9 cellular contexts compared by ENCODE assay signal in genomic region chr20:53706008-53706481, GRCh38.
A peak's percentile ranks its signal among the peaks of the same experiment; 100 is the strongest.
DNase-seq lines count a peak whose midpoint lies in the region; ATAC-seq and TF ChIP-seq lines count a peak whose summit lies in the region.
"Had no signal": no experiment of that assay in that cellular context is flagged by ENCODE, and none has a peak within 500 bp of the region (broad histone marks: within the 10 kb centered on the region; RNA-seq: fewer than 3 reads in every experiment).

No MANE protein-coding gene starts in this region.

- no peak for ATAC-seq in activated naive CD8-positive, alpha-beta T cell treated with anti-CD3 and anti-CD28 coated beads, Interleukin-2, amount 10 ng/mL, durations not matched to agents 7 days and 5 days (ENCODE audit: low read depth)
- ATAC-seq in memory B cell (ENCODE audit: low read depth): no peak

- peaks cover 39% of the 10 kb centered on the region for H3K4me1 Mint-ChIP-seq in HFFc6 (ENCODE audit: low read depth)
- peaks cover 48% of the 10 kb centered on the region for H3K4me1 Mint-ChIP-seq in activated naive CD8-positive, alpha-beta T cell treated with anti-CD3 and anti-CD28 coated beads, Interleukin-2, amount 10 ng/mL, durations not matched to agents 7 days and 5 days
- H3K4me1 Mint-ChIP-seq in memory B cell: peaks cover 29% of the 10 kb centered on the region

- H3K9me3 Mint-ChIP-seq in HFFc6 (no peaks in the 10 kb centered on the region), memory B cell (no peaks in the 10 kb centered on the region)
- H3K9me3 Mint-ChIP-seq in activated naive CD8-positive, alpha-beta T cell treated with anti-CD3 and anti-CD28 coated beads, Interleukin-2, amount 10 ng/mL, durations not matched to agents 7 days and 5 days: no peaks in the 10 kb centered on the region

- H3K27me3 Mint-ChIP-seq in HFFc6 (ENCODE audit: insufficient read depth) (no peaks in the 10 kb centered on the region), memory B cell (no peaks in the 10 kb centered on the region)
- no peaks in the 10 kb centered on the region for H3K27me3 Mint-ChIP-seq in activated naive CD8-positive, alpha-beta T cell treated with anti-CD3 and anti-CD28 coated beads, Interleukin-2, amount 10 ng/mL, durations not matched to agents 7 days and 5 days

- DNase-seq in AG08396 (ENCODE audit: low spot score) (peak; percentile 29), HFFc6 (no peak), memory B cell (ENCODE audit: low spot score in 2 of 2) (no peak), cerebellar cortex (ENCODE audit: low spot score) (no peak), NCI-H1417 treated with DMSO at 0.1 percent for 48 hours (lab: John Stamatoyannopoulos, UW) (no peak), HuH-7.5 (ENCODE audit: low spot score) (no peak), T-helper 9 cell (no peak)
- no peak for DNase-seq in activated naive CD8-positive, alpha-beta T cell treated with anti-CD3 and anti-CD28 coated beads, Interleukin-2, amount 10 ng/mL, durations not matched to agents 7 days and 5 days
- DNase-seq: NCI-H345 had no signal

- TF ChIP-seq CTCF in HFFc6 (IDR thresholded peaks at IDR 0.05): no peak

- POLR2A ChIA-PET in activated naive CD8-positive, alpha-beta T cell treated with anti-CD3 and anti-CD28 coated beads, Interleukin-2, amount 10 ng/mL, durations not matched to agents 7 days and 5 days (lab: Charles Lee): interaction anchor here (0.7 to 3.7 kb wide), 26 partner anchors 15 to 234 kb away, joined by 3 to 53 read pairs (median 6); partner anchors contain the start of gene ZNF217

- H3K4me3 Mint-ChIP-seq in HFFc6 (no peak overlapping the region; the same call in 1 of the 2 replicates), memory B cell (no peak overlapping the region)
- peak overlapping the region; percentile 82 for H3K4me3 Mint-ChIP-seq in activated naive CD8-positive, alpha-beta T cell treated with anti-CD3 and anti-CD28 coated beads, Interleukin-2, amount 10 ng/mL, durations not matched to agents 7 days and 5 days

- no peaks in the 10 kb centered on the region for H3K36me3 Mint-ChIP-seq in HFFc6 (ENCODE audit: low read depth)
- peaks cover 2% of the 10 kb centered on the region for H3K36me3 Mint-ChIP-seq in activated naive CD8-positive, alpha-beta T cell treated with anti-CD3 and anti-CD28 coated beads, Interleukin-2, amount 10 ng/mL, durations not matched to agents 7 days and 5 days
- H3K36me3 Mint-ChIP-seq in memory B cell: no peaks in the 10 kb centered on the region

- H3K27ac Mint-ChIP-seq in HFFc6 (peak overlapping the region; percentile 83; the same call in 1 of the 2 replicates), memory B cell (peak overlapping the region; percentile 89)
- H3K27ac Mint-ChIP-seq in activated naive CD8-positive, alpha-beta T cell treated with anti-CD3 and anti-CD28 coated beads, Interleukin-2, amount 10 ng/mL, durations not matched to agents 7 days and 5 days: peak overlapping the region; percentile 94
